10 cellular contexts compared by ENCODE assay signal in genomic region chr10:75405201-75406143, GRCh38. TPM values are rescaled to one million over a fixed set of nuclear protein-coding genes. Genes with fewer than 3 reads are reported as not detected.
DNase-seq lines count a peak whose midpoint lies in the region; ATAC-seq, FAIRE-seq and TF ChIP-seq lines count a peak whose summit lies in the region.
"Had no signal": no experiment of that assay in that cellular context is flagged by ENCODE, and none has a peak within 500 bp of the region (broad histone marks: within the 10 kb centered on the region; RNA-seq: fewer than 3 reads in every experiment).

No MANE protein-coding gene starts in this region.

- no peak for ATAC-seq in activated CD8-positive, alpha-beta memory T cell treated with anti-CD3 and anti-CD28 coated beads, Interleukin-2, amount 10 ng/mL, durations not matched to agents 7 days and 5 days
- no peak for ATAC-seq in GM21576 (IDR thresholded peaks at IDR 0.05; ENCODE audit: unreplicated experiment)

- DNase-seq in T-helper 1 cell (no peak), astrocyte (ENCODE audit: low read depth) (peak; percentile 55), left kidney (ENCODE audit: low read depth, low spot score) (peak; percentile 95), testis (no peak)
- no peak for DNase-seq in activated CD8-positive, alpha-beta memory T cell treated with anti-CD3 and anti-CD28 coated beads, Interleukin-2, amount 10 ng/mL, durations not matched to agents 7 days and 5 days
- DNase-seq in activated CD4-positive, alpha-beta T cell treated with anti-CD3 and anti-CD28 coated beads for 1 hour: no peak
- DNase-seq: central memory CD4-positive, alpha-beta T cell; IMR-90 had no signal

- no peak for TF ChIP-seq POLR2A in testis (IDR thresholded peaks at IDR 0.05)

- H3K36me3 ChIP-seq in astrocyte (ENCODE audit: insufficient read depth, low read length) (no peaks in the 10 kb centered on the region), testis (ENCODE audit: low read depth, missing control alignments) (no peaks in the 10 kb centered on the region)

- H3K4me3 Mint-ChIP-seq in T-helper 1 cell treated with Interleukin-12 subunit alpha and Interleukin-12 subunit beta and Interleukin-4 antibody, amounts not matched to agents 30 μg/mL and 1 μg/mL, for 36 hours: peak overlapping the region; percentile 45
- peak overlapping the region; percentile 68 for H3K4me3 Mint-ChIP-seq in astrocyte (ENCODE audit: unreplicated experiment)
- H3K4me3 Mint-ChIP-seq in activated CD8-positive, alpha-beta memory T cell treated with anti-CD3 and anti-CD28 coated beads, Interleukin-2, amount 10 ng/mL, durations not matched to agents 7 days and 5 days: no peak overlapping the region

- peaks cover 6% of the 10 kb centered on the region for H4K20me1 ChIP-seq in astrocyte (ENCODE audit: insufficient read depth, low read length)

- H3K9ac ChIP-seq in astrocyte (ENCODE audit: low read length): no peak overlapping the region

- H3K4me1 Mint-ChIP-seq in T-helper 1 cell treated with Interleukin-12 subunit alpha and Interleukin-12 subunit beta and Interleukin-4 antibody, amounts not matched to agents 30 μg/mL and 1 μg/mL, for 36 hours (ENCODE audit: low read depth): peaks cover 27% of the 10 kb centered on the region
- H3K4me1 Mint-ChIP-seq in astrocyte (ENCODE audit: low read depth, unreplicated experiment): peaks cover 5% of the 10 kb centered on the region
- H3K4me1 Mint-ChIP-seq in activated CD8-positive, alpha-beta memory T cell treated with anti-CD3 and anti-CD28 coated beads, Interleukin-2, amount 10 ng/mL, durations not matched to agents 7 days and 5 days: peaks cover 30% of the 10 kb centered on the region

- no peak for FAIRE-seq in astrocyte (lab: Jason Lieb, UNC)

- peaks cover 82% of the 10 kb centered on the region for H3K27me3 Mint-ChIP-seq in T-helper 1 cell treated with Interleukin-12 subunit alpha and Interleukin-12 subunit beta and Interleukin-4 antibody, amounts not matched to agents 30 μg/mL and 1 μg/mL, for 36 hours (ENCODE audit: low read depth)
- peaks cover 44% of the 10 kb centered on the region for H3K27me3 Mint-ChIP-seq in astrocyte (ENCODE audit: low read depth, unreplicated experiment)
- H3K27me3 Mint-ChIP-seq in activated CD8-positive, alpha-beta memory T cell treated with anti-CD3 and anti-CD28 coated beads, Interleukin-2, amount 10 ng/mL, durations not matched to agents 7 days and 5 days: peaks cover 86% of the 10 kb centered on the region

- intact Hi-C loops in testis (cut with DNase I; ENCODE audit: low total_unique reads): loop anchor here (10.0 kb wide), 2 partner anchors 509 to 629 kb away; no protein-coding TSS in a partner anchor

- H3K4me1 ChIP-seq in astrocyte (ENCODE audit: insufficient read depth, low read length) (peaks cover 28% of the 10 kb centered on the region), testis (peaks cover 3% of the 10 kb centered on the region)

- no peak overlapping the region for H2AFZ ChIP-seq in astrocyte (ENCODE audit: low read depth, low read length)

- H3K36me3 Mint-ChIP-seq in T-helper 1 cell treated with Interleukin-12 subunit alpha and Interleukin-12 subunit beta and Interleukin-4 antibody, amounts not matched to agents 30 μg/mL and 1 μg/mL, for 36 hours (ENCODE audit: low read depth): peaks cover 5% of the 10 kb centered on the region
- peaks cover 4% of the 10 kb centered on the region for H3K36me3 Mint-ChIP-seq in astrocyte (ENCODE audit: low read depth, unreplicated experiment)
- H3K36me3 Mint-ChIP-seq in activated CD8-positive, alpha-beta memory T cell treated with anti-CD3 and anti-CD28 coated beads, Interleukin-2, amount 10 ng/mL, durations not matched to agents 7 days and 5 days: peaks cover 2% of the 10 kb centered on the region

- TF ChIP-seq CTCF in astrocyte (IDR thresholded peaks at IDR 0.05; ENCODE audit: insufficient read depth, low read depth, low read length) (no peak), testis (IDR thresholded peaks at IDR 0.05) (no peak)

- no peaks in the 10 kb centered on the region for H3K9me3 ChIP-seq in astrocyte (ENCODE audit: insufficient read depth, low read depth, low read length)
- H3K9me3 ChIP-seq in testis: no peaks in the 10 kb centered on the region

- CTCF ChIA-PET in activated CD8-positive, alpha-beta memory T cell treated with anti-CD3 and anti-CD28 coated beads, Interleukin-2, amount 10 ng/mL, durations not matched to agents 7 days and 5 days (lab: Charles Lee): no interaction called here

- 35 to 43% methylated on average over 54 to 57 of the region's 57 CpGs for WGBS in testis, 2 donors

- H3K4me2 ChIP-seq in astrocyte (ENCODE audit: low read length): peak overlapping the region; percentile 100

- no peak overlapping the region for H3K27ac ChIP-seq in astrocyte (ENCODE audit: low read depth, low read length)
- no peak overlapping the region for H3K27ac ChIP-seq in testis

- peak overlapping the region; percentile 64 for H3K27ac Mint-ChIP-seq in T-helper 1 cell treated with Interleukin-12 subunit alpha and Interleukin-12 subunit beta and Interleukin-4 antibody, amounts not matched to agents 30 μg/mL and 1 μg/mL, for 36 hours
- H3K27ac Mint-ChIP-seq in astrocyte (ENCODE audit: unreplicated experiment): peak overlapping the region; percentile 45
- H3K27ac Mint-ChIP-seq in activated CD8-positive, alpha-beta memory T cell treated with anti-CD3 and anti-CD28 coated beads, Interleukin-2, amount 10 ng/mL, durations not matched to agents 7 days and 5 days: no peak overlapping the region

- H3K9me3 Mint-ChIP-seq in T-helper 1 cell treated with Interleukin-12 subunit alpha and Interleukin-12 subunit beta and Interleukin-4 antibody, amounts not matched to agents 30 μg/mL and 1 μg/mL, for 36 hours: no peaks in the 10 kb centered on the region
- H3K9me3 Mint-ChIP-seq in astrocyte (ENCODE audit: unreplicated experiment): peaks cover 10% of the 10 kb centered on the region
- H3K9me3 Mint-ChIP-seq in activated CD8-positive, alpha-beta memory T cell treated with anti-CD3 and anti-CD28 coated beads, Interleukin-2, amount 10 ng/mL, durations not matched to agents 7 days and 5 days (ENCODE audit: low read depth): no peaks in the 10 kb centered on the region

- no peak overlapping the region for H3K4me3 ChIP-seq in astrocyte (ENCODE audit: insufficient read depth, low read depth, low read length)
- peak overlapping the region; percentile 78 to 83 for H3K4me3 ChIP-seq in testis

- H3K27me3 ChIP-seq in astrocyte (ENCODE audit: insufficient read depth, low read length): peaks cover 52% of the 10 kb centered on the region
- no peaks in the 10 kb centered on the region for H3K27me3 ChIP-seq in testis

- H3K79me2 ChIP-seq in astrocyte (ENCODE audit: insufficient read depth, low read length): peaks cover 7% of the 10 kb centered on the region

RNA-seq across cellular contexts. Expression of gene ZNF503, which starts 3.9 kb away (rescaled TPM):
- 11.1 and 11.9 TPM in 2 replicates for total RNA-seq in astrocyte
- total RNA-seq in testis: 1 to 10 TPM; 8.0 to 9.8 TPM
- polyA plus RNA-seq in testis (ENCODE audit: insufficient read depth, low read depth, low replicate concordance): 7.0 TPM
- under 1 TPM; 0.35 to 0.80 TPM for total RNA-seq in activated CD8-positive, alpha-beta memory T cell treated with anti-CD3 and anti-CD28 coated beads, Interleukin-2, amount 10 ng/mL, durations not matched to agents 7 days and 5 days

RNA-seq across cellular contexts. Expression of gene LRMDA, which starts 26.0 kb away (rescaled TPM):
- 2.2 and 2.7 TPM in 2 replicates for total RNA-seq in astrocyte
- 10 to 100 TPM in 1 of 2 donors, 1 to 10 TPM in 1; 7.6 to 10.6 TPM for total RNA-seq in testis
- polyA plus RNA-seq in testis (ENCODE audit: insufficient read depth, low read depth, low replicate concordance): 13.8 TPM
- not detected for total RNA-seq in activated CD8-positive, alpha-beta memory T cell treated with anti-CD3 and anti-CD28 coated beads, Interleukin-2, amount 10 ng/mL, durations not matched to agents 7 days and 5 days
- total RNA-seq: IMR-90 had no signal

Comparison
In these comparisons a context has a peak if more than half of its experiments do, and no peak if none do; other contexts are left out.
1. DNase-seq: peak in astrocyte (single experiment) and left kidney (single experiment); none in T-helper 1 cell (0 of 5), testis (single experiment), activated CD8-positive, alpha-beta memory T cell treated with anti-CD3 and anti-CD28 coated beads, Interleukin-2, amount 10 ng/mL, durations not matched to agents 7 days and 5 days (single experiment) and activated CD4-positive, alpha-beta T cell treated with anti-CD3 and anti-CD28 coated beads for 1 hour (single experiment).